ENCODE assay signal across 1 cellular context in the genomic region with DNA sequence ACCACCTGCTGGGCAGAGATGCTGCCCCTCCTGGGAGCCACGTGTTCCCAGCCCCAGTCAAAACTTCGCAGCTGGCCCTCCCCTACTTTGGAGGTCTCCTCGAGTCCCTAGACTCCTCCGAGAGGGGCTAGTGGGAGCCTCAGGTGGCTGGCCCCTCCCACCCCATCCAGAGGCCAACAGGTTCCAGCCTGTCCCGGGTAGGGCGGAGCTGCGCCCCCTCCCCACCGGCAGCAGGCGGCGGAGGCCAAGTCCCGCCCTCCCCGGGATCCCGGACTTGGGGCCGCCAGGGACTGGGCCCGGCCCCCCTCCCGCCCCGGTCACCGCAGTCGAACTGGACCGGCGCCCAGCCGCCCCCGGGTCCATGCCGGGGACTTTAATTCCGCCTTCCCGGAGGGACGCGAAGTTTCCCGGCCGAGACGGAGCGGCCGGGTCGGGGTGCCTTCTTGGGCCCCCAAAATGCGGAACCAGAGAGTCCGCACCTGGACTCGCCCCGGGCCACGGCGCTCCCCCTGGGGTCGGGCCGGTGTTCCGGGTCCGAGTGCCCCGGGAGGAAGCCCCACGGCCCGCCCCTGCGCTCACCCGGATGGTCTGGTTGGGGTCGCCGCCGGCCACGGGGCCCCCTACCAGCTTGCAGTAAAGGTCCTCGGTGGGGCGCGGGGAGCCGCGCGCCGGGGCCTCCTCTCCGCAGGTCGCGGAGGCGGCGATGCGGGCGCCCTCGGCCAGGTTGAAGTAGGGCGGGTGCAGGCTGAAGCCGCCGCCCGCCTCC.
TF ChIP-seq lines count a peak whose summit lies in the region.

No MANE protein-coding gene starts in this region.

TF ChIP-seq in H1, 55 proteins besides CTCF, POLR2A, EP300 and RAD21 (continued from another document):
- TF ChIP-seq, protein P1, sequence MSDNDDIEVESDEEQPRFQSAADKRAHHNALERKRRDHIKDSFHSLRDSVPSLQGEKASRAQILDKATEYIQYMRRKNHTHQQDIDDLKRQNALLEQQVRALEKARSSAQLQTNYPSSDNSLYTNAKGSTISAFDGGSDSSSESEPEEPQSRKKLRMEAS (IDR thresholded peaks at IDR 0.05): peak; percentile 35; the same call in 1 of the 2 replicates
- 0 out of 2 replicates have a peak, but pooled peaks have one; percentile 54 for TF ChIP-seq PHF8 (conservative IDR thresholded peaks at IDR 0.05; ENCODE audit: low read depth, low read length)
- TF ChIP-seq TBP (IDR thresholded peaks at IDR 0.05; ENCODE audit: low read depth, low read length): no peak
- TF ChIP-seq CHD2 (IDR thresholded peaks at IDR 0.05; ENCODE audit: low read length): peak; percentile 57
- peak in 1 of 2 experiments; percentile 16; a peak in 1 of 4 replicates for TF ChIP-seq SIN3A (conservative IDR thresholded peaks at IDR 0.05 in 1 of 2, IDR thresholded peaks at IDR 0.05 in 1 of 2; ENCODE audit: low read depth in 1 of 2, low read length in 2 of 2)
- TF ChIP-seq KDM5A (IDR thresholded peaks at IDR 0.05; ENCODE audit: low read length): no peak
- no peak for TF ChIP-seq SRF (IDR thresholded peaks at IDR 0.05; ENCODE audit: low read depth, low read length)
- no peak for TF ChIP-seq JUND (IDR thresholded peaks at IDR 0.05; ENCODE audit: low read length)
- TF ChIP-seq JUN (IDR thresholded peaks at IDR 0.05; ENCODE audit: low read depth, low read length): no peak
- no peak for TF ChIP-seq SP1 (IDR thresholded peaks at IDR 0.05; ENCODE audit: low read depth, low read length)
- TF ChIP-seq SP2 (IDR thresholded peaks at IDR 0.05; ENCODE audit: low read length): no peak
- 0 out of 2 replicates have a peak, but pooled peaks have one; percentile 16 for TF ChIP-seq BRCA1 (IDR thresholded peaks at IDR 0.05; ENCODE audit: low read depth, low read length)
- TF ChIP-seq MAFK (IDR thresholded peaks at IDR 0.05; ENCODE audit: low read depth, low read length): no peak
- no peak for TF ChIP-seq SIX5 (IDR thresholded peaks at IDR 0.05; ENCODE audit: low read depth, low read length)
- no peak for TF ChIP-seq BCL11A (IDR thresholded peaks at IDR 0.05; ENCODE audit: low read depth in 2 of 2, low read length in 2 of 2)
- no peak for TF ChIP-seq CHD1 (IDR thresholded peaks at IDR 0.05; ENCODE audit: low read depth, low read length)
- no peak for TF ChIP-seq SP4 (IDR thresholded peaks at IDR 0.05; ENCODE audit: low read length)
- peak; percentile 4 for TF ChIP-seq KDM4A (IDR thresholded peaks at IDR 0.05; ENCODE audit: low read depth, low read length, severe bottlenecking)
- TF ChIP-seq HDAC6 (IDR thresholded peaks at IDR 0.05; ENCODE audit: low read depth, low read length): no peak
